Comparison of ENCODE assay signal across 8 cellular contexts in the genomic region with DNA sequence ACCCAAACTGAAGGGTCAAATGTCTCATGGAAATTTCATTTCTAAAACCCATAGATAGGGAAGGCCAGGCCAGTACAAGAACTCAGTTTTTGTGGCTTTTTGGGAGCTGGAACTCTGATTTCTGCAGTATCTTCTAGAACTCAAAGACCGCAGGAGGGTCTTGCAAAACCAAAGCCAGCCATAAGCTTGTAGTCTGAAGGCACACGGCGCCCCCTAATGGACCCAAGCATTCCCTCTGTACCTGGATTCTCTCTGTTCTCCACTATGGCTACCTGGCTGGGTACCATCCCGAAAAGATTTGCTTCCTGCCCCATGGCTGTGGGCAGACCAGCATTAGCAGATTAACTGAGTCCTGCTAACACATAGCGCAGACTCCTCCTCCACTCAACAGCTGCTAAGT.
DNase-seq lines count a peak whose midpoint lies in the region; ATAC-seq, FAIRE-seq and TF ChIP-seq lines count a peak whose summit lies in the region.

No MANE protein-coding gene starts in this region.

- H3K27ac Mint-ChIP-seq in astrocyte (ENCODE audit: unreplicated experiment), result no peak overlapping the region

- no peaks in the 10 kb centered on the region for H3K9me3 Mint-ChIP-seq in astrocyte (ENCODE audit: unreplicated experiment)

- H2AFZ ChIP-seq in astrocyte (ENCODE audit: low read depth, low read length), result no peak overlapping the region

- H3K36me3 Mint-ChIP-seq in astrocyte (ENCODE audit: low read depth, unreplicated experiment), result no peaks in the 10 kb centered on the region

- H4K20me1 ChIP-seq in astrocyte (ENCODE audit: insufficient read depth, low read length), result no peaks in the 10 kb centered on the region

- ATAC-seq in HG03521 (IDR thresholded peaks at IDR 0.05; ENCODE audit: unreplicated experiment), result no peak
- ATAC-seq in GM21390 (IDR thresholded peaks at IDR 0.05; ENCODE audit: unreplicated experiment), result no peak
- ATAC-seq in HG03571 (IDR thresholded peaks at IDR 0.05; ENCODE audit: unreplicated experiment), result no peak

- TF ChIP-seq CTCF in GM10248 (IDR thresholded peaks at IDR 0.05; ENCODE audit: control extremely low read depth, extremely low read depth, low read depth, missing control alignments), result peak; percentile 52
- peak; percentile 43 for TF ChIP-seq CTCF in astrocyte (IDR thresholded peaks at IDR 0.05; ENCODE audit: insufficient read depth, low read depth, low read length)

- POLR2A ChIA-PET in GM10248 (lab: Yijun Ruan, JAX), result no interaction called here

- H3K27me3 ChIP-seq in astrocyte (ENCODE audit: insufficient read depth, low read length), result no peaks in the 10 kb centered on the region

- no peak overlapping the region for H3K4me3 Mint-ChIP-seq in astrocyte (ENCODE audit: unreplicated experiment)

- no peaks in the 10 kb centered on the region for H3K79me2 ChIP-seq in astrocyte (ENCODE audit: insufficient read depth, low read length)

- no peaks in the 10 kb centered on the region for H3K4me1 Mint-ChIP-seq in astrocyte (ENCODE audit: low read depth, unreplicated experiment)

- H3K4me3 ChIP-seq in astrocyte (ENCODE audit: insufficient read depth, low read depth, low read length), result no peak overlapping the region

- no peak overlapping the region for H3K9ac ChIP-seq in astrocyte (ENCODE audit: low read length)

- no peaks in the 10 kb centered on the region for H3K36me3 ChIP-seq in astrocyte (ENCODE audit: insufficient read depth, low read length)

- peak; percentile 22 for DNase-seq in GM10248 (ENCODE audit: extremely low spot score)
- DNase-seq in NCI-H1092 treated with DMSO at 0.1 percent for 48 hours (lab: John Stamatoyannopoulos, UW), result peak; percentile 81
- DNase-seq in astrocyte (ENCODE audit: low read depth), result no peak
- peak; percentile 23 for DNase-seq in kidney tubule cell (ENCODE audit: low spot score)
- DNase-seq in globus pallidus (ENCODE audit: low spot score), result no peak

- no peak overlapping the region for H3K4me2 ChIP-seq in astrocyte (ENCODE audit: low read length)

- no peak for FAIRE-seq in astrocyte (lab: Jason Lieb, UNC)

- no peak overlapping the region for H3K27ac ChIP-seq in astrocyte (ENCODE audit: low read depth, low read length)

- peaks cover 20% of the 10 kb centered on the region for H3K27me3 Mint-ChIP-seq in astrocyte (ENCODE audit: low read depth, unreplicated experiment)

- H3K9me3 ChIP-seq in astrocyte (ENCODE audit: insufficient read depth, low read depth, low read length), result no peaks in the 10 kb centered on the region

- no peaks in the 10 kb centered on the region for H3K4me1 ChIP-seq in astrocyte (ENCODE audit: insufficient read depth, low read length)

- CTCF ChIA-PET in GM10248 (lab: Yijun Ruan, JAX), result interaction anchor here (0.7 to 6.7 kb wide), 10 partner anchors 14 to 1764 kb away, joined by 3 to 87 read pairs (median 4); no protein-coding TSS in a partner anchor

Comparison
In these comparisons a context has a peak if more than half of its experiments do, and no peak if none do; other contexts are left out.
1. DNase-seq: peak in GM10248 (single experiment), NCI-H1092 treated with DMSO at 0.1 percent for 48 hours (single experiment) and kidney tubule cell (single experiment); none in astrocyte (single experiment) and globus pallidus (single experiment).